Comparison of ENCODE assay signal across 1 cellular context in the genomic region with DNA sequence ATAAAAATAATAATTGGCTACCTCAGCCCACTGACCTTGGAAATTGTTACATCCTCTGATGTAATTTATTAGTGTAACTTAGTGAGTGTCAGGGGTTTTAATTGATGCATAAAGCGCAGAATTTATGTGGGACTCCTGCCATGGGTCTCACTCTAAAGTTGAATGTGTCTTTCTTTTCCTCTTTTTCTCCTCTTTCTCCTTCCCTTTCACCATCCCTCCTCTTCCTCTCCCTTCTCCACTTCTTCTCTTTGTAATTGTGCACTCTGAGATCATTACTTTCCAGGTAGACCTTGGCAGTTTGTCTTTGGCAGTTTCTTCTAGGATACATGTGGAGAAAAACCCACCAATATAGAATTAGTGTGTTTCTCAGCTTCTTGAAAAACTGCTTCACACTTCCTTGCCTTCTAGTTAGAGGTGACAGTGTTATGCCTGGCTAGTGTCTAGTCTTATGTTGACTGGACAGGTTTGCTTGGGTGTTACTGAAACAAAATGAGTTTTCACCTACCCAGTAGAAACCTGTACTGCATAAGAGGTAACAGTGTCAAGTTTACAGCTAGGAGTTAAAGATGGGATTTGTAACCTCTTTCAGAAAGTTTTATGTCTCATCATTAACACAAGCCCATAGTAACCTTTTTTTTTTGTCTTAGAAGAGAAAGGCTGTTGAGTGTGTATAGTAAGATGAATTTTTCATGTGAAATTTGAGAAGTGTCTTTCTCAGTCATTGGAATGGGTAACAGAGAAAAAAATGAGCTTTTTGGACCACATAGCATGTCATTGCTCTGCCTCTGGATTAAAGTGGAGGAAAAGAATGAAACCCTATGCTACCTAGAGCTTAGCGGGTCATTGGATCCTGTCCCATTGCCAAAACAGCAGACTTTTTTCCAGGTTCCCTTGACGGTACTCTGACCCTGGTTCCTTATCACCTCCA.
TF ChIP-seq lines count a peak whose summit lies in the region.

No MANE protein-coding gene starts in this region.

TF ChIP-seq in GM23338, 12 proteins besides CTCF, POLR2A, EP300 and RAD21:
- TF ChIP-seq, protein P1, sequence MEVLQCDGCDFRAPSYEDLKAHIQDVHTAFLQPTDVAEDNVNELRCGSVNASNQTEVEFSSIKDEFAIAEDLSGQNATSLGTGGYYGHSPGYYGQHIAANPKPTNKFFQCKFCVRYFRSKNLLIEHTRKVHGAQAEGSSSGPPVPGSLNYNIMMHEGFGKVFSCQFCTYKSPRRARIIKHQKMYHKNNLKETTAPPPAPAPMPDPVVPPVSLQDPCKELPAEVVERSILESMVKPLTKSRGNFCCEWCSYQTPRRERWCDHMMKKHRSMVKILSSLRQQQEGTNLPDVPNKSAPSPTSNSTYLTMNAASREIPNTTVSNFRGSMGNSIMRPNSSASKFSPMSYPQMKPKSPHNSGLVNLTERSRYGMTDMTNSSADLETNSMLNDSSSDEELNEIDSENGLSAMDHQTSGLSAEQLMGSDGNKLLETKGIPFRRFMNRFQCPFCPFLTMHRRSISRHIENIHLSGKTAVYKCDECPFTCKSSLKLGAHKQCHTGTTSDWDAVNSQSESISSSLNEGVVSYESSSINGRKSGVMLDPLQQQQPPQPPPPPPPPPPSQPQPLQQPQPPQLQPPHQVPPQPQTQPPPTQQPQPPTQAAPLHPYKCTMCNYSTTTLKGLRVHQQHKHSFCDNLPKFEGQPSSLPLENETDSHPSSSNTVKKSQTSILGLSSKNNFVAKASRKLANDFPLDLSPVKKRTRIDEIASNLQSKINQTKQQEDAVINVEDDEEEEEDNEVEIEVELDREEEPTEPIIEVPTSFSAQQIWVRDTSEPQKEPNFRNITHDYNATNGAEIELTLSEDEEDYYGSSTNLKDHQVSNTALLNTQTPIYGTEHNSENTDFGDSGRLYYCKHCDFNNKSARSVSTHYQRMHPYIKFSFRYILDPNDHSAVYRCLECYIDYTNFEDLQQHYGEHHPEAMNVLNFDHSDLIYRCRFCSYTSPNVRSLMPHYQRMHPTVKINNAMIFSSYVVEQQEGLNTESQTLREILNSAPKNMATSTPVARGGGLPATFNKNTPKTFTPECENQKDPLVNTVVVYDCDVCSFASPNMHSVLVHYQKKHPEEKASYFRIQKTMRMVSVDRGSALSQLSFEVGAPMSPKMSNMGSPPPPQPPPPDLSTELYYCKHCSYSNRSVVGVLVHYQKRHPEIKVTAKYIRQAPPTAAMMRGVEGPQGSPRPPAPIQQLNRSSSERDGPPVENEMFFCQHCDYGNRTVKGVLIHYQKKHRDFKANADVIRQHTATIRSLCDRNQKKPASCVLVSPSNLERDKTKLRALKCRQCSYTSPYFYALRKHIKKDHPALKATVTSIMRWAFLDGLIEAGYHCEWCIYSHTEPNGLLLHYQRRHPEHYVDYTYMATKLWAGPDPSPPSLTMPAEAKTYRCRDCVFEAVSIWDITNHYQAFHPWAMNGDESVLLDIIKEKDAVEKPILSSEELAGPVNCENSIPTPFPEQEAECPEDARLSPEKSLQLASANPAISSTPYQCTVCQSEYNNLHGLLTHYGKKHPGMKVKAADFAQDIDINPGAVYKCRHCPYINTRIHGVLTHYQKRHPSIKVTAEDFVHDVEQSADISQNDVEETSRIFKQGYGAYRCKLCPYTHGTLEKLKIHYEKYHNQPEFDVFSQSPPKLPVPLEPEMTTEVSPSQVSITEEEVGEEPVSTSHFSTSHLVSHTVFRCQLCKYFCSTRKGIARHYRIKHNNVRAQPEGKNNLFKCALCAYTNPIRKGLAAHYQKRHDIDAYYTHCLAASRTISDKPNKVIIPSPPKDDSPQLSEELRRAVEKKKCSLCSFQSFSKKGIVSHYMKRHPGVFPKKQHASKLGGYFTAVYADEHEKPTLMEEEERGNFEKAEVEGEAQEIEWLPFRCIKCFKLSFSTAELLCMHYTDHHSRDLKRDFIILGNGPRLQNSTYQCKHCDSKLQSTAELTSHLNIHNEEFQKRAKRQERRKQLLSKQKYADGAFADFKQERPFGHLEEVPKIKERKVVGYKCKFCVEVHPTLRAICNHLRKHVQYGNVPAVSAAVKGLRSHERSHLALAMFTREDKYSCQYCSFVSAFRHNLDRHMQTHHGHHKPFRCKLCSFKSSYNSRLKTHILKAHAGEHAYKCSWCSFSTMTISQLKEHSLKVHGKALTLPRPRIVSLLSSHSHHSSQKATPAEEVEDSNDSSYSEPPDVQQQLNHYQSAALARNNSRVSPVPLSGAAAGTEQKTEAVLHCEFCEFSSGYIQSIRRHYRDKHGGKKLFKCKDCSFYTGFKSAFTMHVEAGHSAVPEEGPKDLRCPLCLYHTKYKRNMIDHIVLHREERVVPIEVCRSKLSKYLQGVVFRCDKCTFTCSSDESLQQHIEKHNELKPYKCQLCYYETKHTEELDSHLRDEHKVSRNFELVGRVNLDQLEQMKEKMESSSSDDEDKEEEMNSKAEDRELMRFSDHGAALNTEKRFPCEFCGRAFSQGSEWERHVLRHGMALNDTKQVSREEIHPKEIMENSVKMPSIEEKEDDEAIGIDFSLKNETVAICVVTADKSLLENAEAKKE (CRISPR knock-in tag; IDR thresholded peaks at IDR 0.05), result no peak
- TF ChIP-seq NANOG (IDR thresholded peaks at IDR 0.05; ENCODE audit: borderline replicate concordance) (no peak), EZH2 (IDR thresholded peaks at IDR 0.05; ENCODE audit: low read depth, unreplicated experiment) (no peak), CREB1 (CRISPR knock-in tag; IDR thresholded peaks at IDR 0.05; ENCODE audit: low read depth) (no peak)
